13 cellular contexts compared by ENCODE assay signal in the genomic region with DNA sequence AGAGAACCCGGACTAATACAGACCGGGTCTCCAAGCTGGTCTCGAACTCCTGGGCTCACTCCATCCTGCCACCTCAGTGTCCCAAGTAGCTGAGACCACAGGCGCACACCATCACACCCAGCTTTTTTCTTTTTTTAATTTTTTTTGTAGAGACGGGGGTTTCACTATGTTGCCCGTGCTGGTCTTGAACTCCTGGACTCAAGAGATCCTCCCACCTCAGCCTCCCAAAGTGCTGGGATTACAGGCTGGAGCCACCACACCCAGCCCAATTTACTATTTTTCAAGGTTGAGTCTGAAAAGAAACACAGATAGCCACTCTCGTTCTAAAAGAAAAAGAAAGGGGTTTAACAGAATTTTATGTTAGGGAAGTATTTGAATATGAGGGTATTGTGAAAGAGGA. TPM values are rescaled to one million over a fixed set of nuclear protein-coding genes. Genes with fewer than 3 reads are reported as not detected.
DNase-seq lines count a peak whose midpoint lies in the region; ATAC-seq and TF ChIP-seq lines count a peak whose summit lies in the region.
"Had no signal": no experiment of that assay in that cellular context is flagged by ENCODE, and none has a peak within 500 bp of the region (broad histone marks: within the 10 kb centered on the region; RNA-seq: fewer than 3 reads in every experiment).

No MANE protein-coding gene starts in this region.

- no peak for DNase-seq in activated naive CD4-positive, alpha-beta T cell treated with anti-CD3 and anti-CD28 coated beads, Interleukin-2, amount 10 ng/mL, durations not matched to agents 7 days and 5 days
- no peak for DNase-seq in activated naive CD4-positive, alpha-beta T cell treated with anti-CD3 and anti-CD28 coated beads, Interleukin-2, amount 50 U/mL, for 16 hours
- DNase-seq in Panc1 (ENCODE audit: low read depth, low spot score) (no peak), smooth muscle cell (lab: John Stamatoyannopoulos, UW; ENCODE audit: unreplicated experiment) (no peak), dedifferentiated amniotic fluid mesenchymal stem cell (ENCODE audit: extremely low spot score) (no peak), NCI-H446 (lab: John Stamatoyannopoulos, UW) (no peak), iPS-NIHi7 (ENCODE audit: extremely low spot score) (no peak)
- no peak for DNase-seq in effector memory CD8-positive, alpha-beta T cell
- DNase-seq: activated effector memory CD4-positive, alpha-beta T cell treated with Interleukin-2 at 50 U/mL for 16 hours; colonic mucosa; gastrocnemius medialis; left colon; NCI-H2171 treated with DMSO at 0.1 percent for 48 hours had no signal

- peaks cover 38% of the 10 kb centered on the region for H3K36me3 Mint-ChIP-seq in activated naive CD4-positive, alpha-beta T cell treated with anti-CD3 and anti-CD28 coated beads, Interleukin-2, amount 10 ng/mL, durations not matched to agents 7 days and 5 days
- peaks cover 7% of the 10 kb centered on the region for H3K36me3 Mint-ChIP-seq in effector memory CD8-positive, alpha-beta T cell (ENCODE audit: insufficient read depth)

- TF ChIP-seq CTCF in Panc1 (IDR thresholded peaks at IDR 0.05) (no peak), smooth muscle cell (IDR thresholded peaks at IDR 0.05; ENCODE audit: borderline replicate concordance, insufficient read depth, poor library complexity, severe bottlenecking) (no peak)

- no peaks in the 10 kb centered on the region for H3K9me3 ChIP-seq in Panc1 (ENCODE audit: control insufficient read depth, insufficient read depth, low read depth, low read length)
- H3K9me3 ChIP-seq in smooth muscle cell (replicated peaks; ENCODE audit: low read depth): no peaks in the 10 kb centered on the region
- H3K9me3 ChIP-seq: colonic mucosa, gastrocnemius medialis had no signal

- no peaks in the 10 kb centered on the region for H3F3A ChIP-seq in smooth muscle cell (ENCODE audit: low read depth)

- WGBS in smooth muscle cell (ENCODE audit: low lambda C conversion rate): 96% methylated on average over 7 of the region's 7 CpGs

- H3K27ac Mint-ChIP-seq in activated naive CD4-positive, alpha-beta T cell treated with anti-CD3 and anti-CD28 coated beads, Interleukin-2, amount 10 ng/mL, durations not matched to agents 7 days and 5 days: peak overlapping the region; percentile 79
- peak overlapping the region; percentile 38 to 89 for H3K27ac Mint-ChIP-seq in effector memory CD8-positive, alpha-beta T cell

- peak overlapping the region; percentile 72 for H3K4me3 Mint-ChIP-seq in activated naive CD4-positive, alpha-beta T cell treated with anti-CD3 and anti-CD28 coated beads, Interleukin-2, amount 10 ng/mL, durations not matched to agents 7 days and 5 days
- peak overlapping the region; percentile 2 to 20 for H3K4me3 Mint-ChIP-seq in effector memory CD8-positive, alpha-beta T cell

- CTCF ChIA-PET in activated naive CD4-positive, alpha-beta T cell treated with anti-CD3 and anti-CD28 coated beads, Interleukin-2, amount 10 ng/mL, durations not matched to agents 7 days and 5 days (lab: Charles Lee): no interaction called here
- CTCF ChIA-PET in Panc1 (lab: Charles Lee): no interaction called here

- H3K9me3 Mint-ChIP-seq in activated naive CD4-positive, alpha-beta T cell treated with anti-CD3 and anti-CD28 coated beads, Interleukin-2, amount 10 ng/mL, durations not matched to agents 7 days and 5 days: no peaks in the 10 kb centered on the region
- H3K9me3 Mint-ChIP-seq in effector memory CD8-positive, alpha-beta T cell: no peaks in the 10 kb centered on the region

- H3K4me1 ChIP-seq in Panc1 (ENCODE audit: control insufficient read depth, insufficient read depth, low read length) (peaks cover 20% of the 10 kb centered on the region), smooth muscle cell (ENCODE audit: low read depth) (peaks cover 14% of the 10 kb centered on the region)
- H3K4me1 ChIP-seq: colonic mucosa had no signal

- H3K4me3 ChIP-seq in Panc1 (ENCODE audit: low read depth in 2 of 2, low read length in 2 of 2) (peak overlapping the region; percentile 76 to 95), smooth muscle cell (peak overlapping the region; percentile 88)

- H3K9ac ChIP-seq in smooth muscle cell (ENCODE audit: low read depth): no peak overlapping the region

- TSS peak; percentile 73 for BruUV-seq in Panc1 (replicated peaks; lab: Mats Ljungman, UMichigan)

- peaks cover 60% of the 10 kb centered on the region for H4K20me1 ChIP-seq in smooth muscle cell (ENCODE audit: low read depth)

- H3K27ac ChIP-seq in Panc1 (ENCODE audit: low read length): peak overlapping the region; percentile 82; the same call in 1 of the 2 replicates
- no peak overlapping the region for H3K27ac ChIP-seq in smooth muscle cell (ENCODE audit: low read depth)

- in situ Hi-C loops in Panc1 (cut with HindIII; ENCODE audit: low pct_unique_long_range_greater_than_20kb, low sequenced_read_pairs): no loop called here

- H3K36me3 ChIP-seq in Panc1 (ENCODE audit: control insufficient read depth, insufficient read depth, low read length): no peaks in the 10 kb centered on the region
- no peaks in the 10 kb centered on the region for H3K36me3 ChIP-seq in smooth muscle cell (ENCODE audit: low read depth)
- H3K36me3 ChIP-seq: colonic mucosa, gastrocnemius medialis had no signal

- H2AFZ ChIP-seq in smooth muscle cell (ENCODE audit: low read depth): no peak overlapping the region

- H3K27me3 Mint-ChIP-seq in activated naive CD4-positive, alpha-beta T cell treated with anti-CD3 and anti-CD28 coated beads, Interleukin-2, amount 10 ng/mL, durations not matched to agents 7 days and 5 days: no peaks in the 10 kb centered on the region
- no peaks in the 10 kb centered on the region for H3K27me3 Mint-ChIP-seq in effector memory CD8-positive, alpha-beta T cell

- peaks cover 61% of the 10 kb centered on the region for H3K79me2 ChIP-seq in smooth muscle cell (ENCODE audit: low read depth)

- H3K27me3 ChIP-seq in Panc1 (ENCODE audit: control insufficient read depth, insufficient read depth, low read length) (no peaks in the 10 kb centered on the region), smooth muscle cell (ENCODE audit: low read depth) (no peaks in the 10 kb centered on the region)
- H3K27me3 ChIP-seq: colonic mucosa, gastrocnemius medialis had no signal

- peaks cover 62% of the 10 kb centered on the region for H3K4me1 Mint-ChIP-seq in activated naive CD4-positive, alpha-beta T cell treated with anti-CD3 and anti-CD28 coated beads, Interleukin-2, amount 10 ng/mL, durations not matched to agents 7 days and 5 days
- peaks cover 37 to 40% of the 10 kb centered on the region in 2 donors for H3K4me1 Mint-ChIP-seq in effector memory CD8-positive, alpha-beta T cell (ENCODE audit: low read depth in 2 of 2)

- peak overlapping the region; percentile 93 for H3K4me2 ChIP-seq in smooth muscle cell

- intact Hi-C loops in Panc1 (cut with micrococcal nuclease; ENCODE audit: unreplicated experiment): no loop called here

- POLR2A ChIA-PET in Panc1 (lab: Charles Lee): no interaction called here

- ATAC-seq in Panc1: no peak
- no peak for ATAC-seq in effector memory CD8-positive, alpha-beta T cell (replicated peaks)
- ATAC-seq: gastrocnemius medialis, left colon had no signal

RNA-seq across cellular contexts. Expression of gene ERO1A, which starts 1.8 kb away (rescaled TPM):
- total RNA-seq in Panc1 (2021; ENCODE audit: unreplicated experiment) (83.3 TPM), smooth muscle cell (105 and 136 TPM in 2 replicates)
- 45.6 TPM for polyA plus RNA-seq in Panc1 (2012; ENCODE audit: insufficient read length)
- polyA plus RNA-seq in smooth muscle cell: 50.4 and 68.1 TPM in 2 replicates

RNA-seq across cellular contexts. Expression of gene PSMC6, which starts 13.5 kb away (rescaled TPM):
- total RNA-seq in Panc1 (2021; ENCODE audit: unreplicated experiment) (62.1 TPM), smooth muscle cell (138 and 169 TPM in 2 replicates)
- polyA plus RNA-seq in Panc1 (2012; ENCODE audit: insufficient read length): 39.6 TPM
- polyA plus RNA-seq in smooth muscle cell: 90.9 and 91.9 TPM in 2 replicates

RNA-seq across cellular contexts. Expression of gene STYX, which starts 36.4 kb away (rescaled TPM):
- total RNA-seq in Panc1 (2021; ENCODE audit: unreplicated experiment) (20.6 TPM), smooth muscle cell (17.9 and 20.3 TPM in 2 replicates)
- 6.2 TPM for polyA plus RNA-seq in Panc1 (2012; ENCODE audit: insufficient read length)
- 8.5 TPM in 2 replicates for polyA plus RNA-seq in smooth muscle cell
